In genomic region chr16:67431077-67431804, GRCh38 we compare ENCODE assay signal across 7 cellular contexts. TPM values are rescaled to one million over a fixed set of nuclear protein-coding genes. Genes with fewer than 3 reads are reported as not detected.
DNase-seq lines count a peak whose midpoint lies in the region; ATAC-seq and TF ChIP-seq lines count a peak whose summit lies in the region.

TSS of gene HSD11B2 (plus strand) at chr16:67431121. CDS start at chr16:67431249, 128 bp downstream.

- intact Hi-C loops in aorta (cut with DNase I), result no loop called here

- CTCF ChIA-PET in activated CD8-positive, alpha-beta memory T cell treated with anti-CD3 and anti-CD28 coated beads, Interleukin-2, amount 10 ng/mL, durations not matched to agents 7 days and 5 days (lab: Charles Lee), result interaction anchor here (0.7 to 1.8 kb wide), 4 partner anchors 10 to 90 kb away, joined by 3 to 4 read pairs (median 3); no protein-coding TSS in a partner anchor

- H3K4me1 ChIP-seq in aorta (ENCODE audit: control insufficient read depth in 1 of 2, insufficient read depth in 2 of 2, low read length in 2 of 2), result no peaks in the 10 kb centered on the region

- H3K4me1 Mint-ChIP-seq in activated CD8-positive, alpha-beta memory T cell treated with anti-CD3 and anti-CD28 coated beads, Interleukin-2, amount 10 ng/mL, durations not matched to agents 7 days and 5 days, result peaks cover 7% of the 10 kb centered on the region
- peaks cover 36 to 50% (median 46%) of the 10 kb centered on the region in 3 donors for H3K4me1 Mint-ChIP-seq in naive B cell

- peak within 1 kb of the TSS; percentile 54 for H3K4me3 Mint-ChIP-seq in activated CD8-positive, alpha-beta memory T cell treated with anti-CD3 and anti-CD28 coated beads, Interleukin-2, amount 10 ng/mL, durations not matched to agents 7 days and 5 days
- H3K4me3 Mint-ChIP-seq in naive B cell, result peak within 1 kb of the TSS; percentile 78 to 92 (median 86)

- H3K27me3 ChIP-seq in aorta (ENCODE audit: control insufficient read depth in 1 of 2, insufficient read depth in 2 of 2, low read length in 1 of 2), result no peaks in the 10 kb centered on the region

- TF ChIP-seq CTCF in LNCaP clone FGC (IDR thresholded peaks at IDR 0.05; ENCODE audit: control insufficient read depth, extremely low read depth, insufficient read depth), result peak; percentile 37

- H3K27me3 Mint-ChIP-seq in activated CD8-positive, alpha-beta memory T cell treated with anti-CD3 and anti-CD28 coated beads, Interleukin-2, amount 10 ng/mL, durations not matched to agents 7 days and 5 days, result peaks cover 46% of the 10 kb centered on the region
- peaks cover 29 to 47% (median 34%) of the 10 kb centered on the region in 3 donors for H3K27me3 Mint-ChIP-seq in naive B cell

- H3K9me3 Mint-ChIP-seq in activated CD8-positive, alpha-beta memory T cell treated with anti-CD3 and anti-CD28 coated beads, Interleukin-2, amount 10 ng/mL, durations not matched to agents 7 days and 5 days (ENCODE audit: low read depth), result no peaks in the 10 kb centered on the region
- H3K9me3 Mint-ChIP-seq in naive B cell, result no peaks in the 10 kb centered on the region

- 1% methylated on average over 47 to 79 of the region's 79 CpGs for WGBS in aorta, 2 donors

- H3K4me3 ChIP-seq in LNCaP clone FGC (ENCODE audit: low read depth, low read length) (peak within 1 kb of the TSS; percentile 70), aorta (ENCODE audit: low read length in 2 of 2) (peak within 1 kb of the TSS; percentile 8 to 37)

- ATAC-seq in activated CD8-positive, alpha-beta memory T cell treated with anti-CD3 and anti-CD28 coated beads, Interleukin-2, amount 10 ng/mL, durations not matched to agents 7 days and 5 days, result peak; percentile 59
- ATAC-seq in naive B cell (ENCODE audit: low read depth in 2 of 2), result peak; percentile 32 to 43
- ATAC-seq in aorta (ENCODE audit: low FRiP score), result peak; percentile 65
- ATAC-seq in HG02642 (IDR thresholded peaks at IDR 0.05; ENCODE audit: poor library complexity, unreplicated experiment), result no peak

- no peak within 1 kb of the TSS for H3K27ac Mint-ChIP-seq in activated CD8-positive, alpha-beta memory T cell treated with anti-CD3 and anti-CD28 coated beads, Interleukin-2, amount 10 ng/mL, durations not matched to agents 7 days and 5 days
- H3K27ac Mint-ChIP-seq in naive B cell, result peak within 1 kb of the TSS in 1 of 6 donors; percentile 83

- no peaks in the 10 kb centered on the region for H3K9me3 ChIP-seq in aorta (ENCODE audit: control insufficient read depth, low read length)

- peak within 1 kb of the TSS in 1 of 2 donors; percentile 37 for H3K27ac ChIP-seq in aorta (ENCODE audit: low read depth in 1 of 2, low read length in 2 of 2)

- no peaks in the 10 kb centered on the region for H3K36me3 ChIP-seq in aorta (ENCODE audit: control insufficient read depth in 1 of 2, insufficient read depth in 2 of 2, low read length in 1 of 2)

- no peaks in the 10 kb centered on the region for H3K36me3 Mint-ChIP-seq in activated CD8-positive, alpha-beta memory T cell treated with anti-CD3 and anti-CD28 coated beads, Interleukin-2, amount 10 ng/mL, durations not matched to agents 7 days and 5 days
- no peaks in the 10 kb centered on the region for H3K36me3 Mint-ChIP-seq in naive B cell

- peak; percentile 68 for DNase-seq in EH (ENCODE audit: low read depth)
- no peak for DNase-seq in LNCaP clone FGC (ENCODE audit: low read depth)
- DNase-seq in activated CD8-positive, alpha-beta memory T cell treated with anti-CD3 and anti-CD28 coated beads, Interleukin-2, amount 10 ng/mL, durations not matched to agents 7 days and 5 days, result no peak
- DNase-seq in fibroblast of gingiva (ENCODE audit: low read depth), result peak; percentile 49
- DNase-seq in naive B cell, result no peak
- peak; percentile 63 to 80 for DNase-seq in aorta

RNA-seq across cellular contexts. Expression of gene HSD11B2, which starts in this region (rescaled TPM):
- total RNA-seq in activated CD8-positive, alpha-beta memory T cell treated with anti-CD3 and anti-CD28 coated beads, Interleukin-2, amount 10 ng/mL, durations not matched to agents 7 days and 5 days, result under 1 TPM in 1 of 2 experiments, not detected in 1; 0.14 TPM
- polyA plus RNA-seq in naive B cell (ENCODE audit: low read depth in 6 of 6) (not detected), aorta (10 to 100 TPM in 1 of 2 donors, not detected in 1; 13.3 TPM)
- total RNA-seq in aorta, result 1 to 10 TPM in 1 of 2 donors, not detected in 1; 1.1 TPM

Comparison
In these comparisons a context has a peak if more than half of its experiments do, and no peak if none do; other contexts are left out.
1. Peak in ATAC-seq in activated CD8-positive, alpha-beta memory T cell treated with anti-CD3 and anti-CD28 coated beads, Interleukin-2, amount 10 ng/mL, durations not matched to agents 7 days and 5 days; RNA of the gene not detected or under 1 TPM.
2. Peak in ATAC-seq in naive B cell; RNA of the gene not detected or under 1 TPM.
3. DNase-seq: peak in EH (single experiment), fibroblast of gingiva (single experiment) and aorta (2 of 2); none in LNCaP clone FGC (single experiment), activated CD8-positive, alpha-beta memory T cell treated with anti-CD3 and anti-CD28 coated beads, Interleukin-2, amount 10 ng/mL, durations not matched to agents 7 days and 5 days (single experiment) and naive B cell (single experiment).